1 cellular context compared by ENCODE assay signal in genomic region chr3:152448091-152448490, GRCh38.
TF ChIP-seq lines count a peak whose summit lies in the region.

No MANE protein-coding gene starts in this region.

TF ChIP-seq in GM23338, 12 proteins besides CTCF, POLR2A, EP300 and RAD21 (continued from another document):
- TF ChIP-seq ZNF462 (CRISPR knock-in tag; IDR thresholded peaks at IDR 0.05) (no peak), ETS1 (IDR thresholded peaks at IDR 0.05) (no peak), POLR2AphosphoS5 (IDR thresholded peaks at IDR 0.05; ENCODE audit: low read depth) (no peak)
